1 cellular context compared by ENCODE assay signal in the genomic region with DNA sequence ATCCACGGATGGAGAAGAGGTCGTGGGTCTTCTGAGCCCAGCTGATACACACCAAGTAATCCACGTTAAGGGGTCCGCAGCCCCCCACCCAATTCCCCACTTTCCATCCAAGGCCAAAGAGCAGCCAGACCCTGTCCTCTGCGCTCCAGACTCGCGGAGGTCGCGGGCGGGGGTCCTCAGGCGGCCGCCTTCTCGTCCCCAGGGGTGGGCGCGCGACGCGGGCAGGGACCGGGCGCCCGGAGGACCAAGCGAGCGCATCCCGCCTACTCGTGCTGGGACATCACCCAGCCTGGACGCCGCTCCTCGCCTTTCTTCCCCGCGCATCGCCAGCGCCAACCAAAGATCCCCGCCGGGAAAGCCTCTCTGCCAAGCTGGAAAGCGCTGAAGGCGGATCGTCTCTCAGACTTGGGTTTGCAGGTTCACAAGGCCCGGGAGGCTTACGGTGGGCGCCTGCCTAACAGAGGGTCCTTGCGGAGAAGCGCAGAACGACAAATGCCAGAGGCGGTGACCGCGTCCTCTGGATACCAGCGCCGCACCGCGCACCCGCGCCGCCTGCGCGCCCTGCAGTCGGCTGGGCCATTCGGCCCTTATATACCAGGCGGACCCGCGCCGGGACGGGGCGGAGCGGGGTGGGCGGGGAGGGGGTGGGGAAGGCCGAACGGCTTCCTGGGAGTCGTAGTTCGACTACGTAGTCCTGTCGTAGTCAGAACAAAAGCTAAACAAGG.
TF ChIP-seq lines count a peak whose summit lies in the region.

No MANE protein-coding gene starts in this region.

TF ChIP-seq in GM12878, 131 proteins besides CTCF, POLR2A, EP300 and RAD21 (continued from another document):
- TF ChIP-seq CEBPZ (IDR thresholded peaks at IDR 0.05; ENCODE audit: low read depth, low read length) (no peak), NFYA (IDR thresholded peaks at IDR 0.05; ENCODE audit: borderline replicate concordance, low read depth, low read length) (no peak), BHLHE40 (IDR thresholded peaks at IDR 0.05; ENCODE audit: borderline replicate concordance in 1 of 2, low read depth in 2 of 2, low read length in 1 of 2) (peak; percentile 36 to 61; a peak in 3 of 4 replicates), SMC3 (IDR thresholded peaks at IDR 0.05; ENCODE audit: borderline replicate concordance, low read length) (no peak), CHD2 (IDR thresholded peaks at IDR 0.05; ENCODE audit: borderline replicate concordance, low read depth, low read length) (peak; percentile 69), BMI1 (IDR thresholded peaks at IDR 0.05; ENCODE audit: borderline replicate concordance) (no peak), TBL1XR1 (IDR thresholded peaks at IDR 0.05; ENCODE audit: low read depth, low read length) (no peak)
